In genomic region chr4:1864076-1865008, GRCh38 we compare ENCODE assay signal across 31 cellular contexts. TPM values are rescaled to one million over a fixed set of nuclear protein-coding genes. Genes with fewer than 3 reads are reported as not detected.
DNase-seq lines count a peak whose midpoint lies in the region; ATAC-seq and TF ChIP-seq lines count a peak whose summit lies in the region.
"Had no signal": no experiment of that assay in that cellular context is flagged by ENCODE, and none has a peak within 500 bp of the region (broad histone marks: within the 10 kb centered on the region; RNA-seq: fewer than 3 reads in every experiment).

No MANE protein-coding gene starts in this region.

- no peaks in the 10 kb centered on the region for H3K36me3 ChIP-seq in CD8-positive, alpha-beta T cell (ENCODE audit: insufficient read depth, low read length)
- H3K36me3 ChIP-seq in KMS-11 (ENCODE audit: insufficient read depth) = no peaks in the 10 kb centered on the region
- H3K36me3 ChIP-seq: BE2C, esophagus muscularis mucosa, heart right ventricle, suprapubic skin, upper lobe of left lung had no signal

- H3K27me3 Mint-ChIP-seq in CD8-positive, alpha-beta T cell (ENCODE audit: low read depth) = no peaks in the 10 kb centered on the region
- H3K27me3 Mint-ChIP-seq in brain = no peaks in the 10 kb centered on the region
- H3K27me3 Mint-ChIP-seq in naive thymus-derived CD8-positive, alpha-beta T cell = no peaks in the 10 kb centered on the region
- no peaks in the 10 kb centered on the region for H3K27me3 Mint-ChIP-seq in activated CD8-positive, alpha-beta memory T cell treated with anti-CD3 and anti-CD28 coated beads, Interleukin-2, amount 10 ng/mL, durations not matched to agents 7 days and 5 days

- TF ChIP-seq CTCF in CD8-positive, alpha-beta T cell (IDR thresholded peaks at IDR 0.05) = no peak
- TF ChIP-seq CTCF in KMS-11 (conservative IDR thresholded peaks at IDR 0.05; ENCODE audit: low read depth, low read length) = no peak
- no peak for TF ChIP-seq CTCF in brain (conservative IDR thresholded peaks at IDR 0.05)

- no peaks in the 10 kb centered on the region for H3K36me3 Mint-ChIP-seq in CD8-positive, alpha-beta T cell
- no peaks in the 10 kb centered on the region for H3K36me3 Mint-ChIP-seq in brain
- no peaks in the 10 kb centered on the region for H3K36me3 Mint-ChIP-seq in naive thymus-derived CD8-positive, alpha-beta T cell
- no peaks in the 10 kb centered on the region for H3K36me3 Mint-ChIP-seq in activated CD8-positive, alpha-beta memory T cell treated with anti-CD3 and anti-CD28 coated beads, Interleukin-2, amount 10 ng/mL, durations not matched to agents 7 days and 5 days
- H3K36me3 Mint-ChIP-seq: naive thymus-derived CD4-positive, alpha-beta T cell had no signal

- CTCF ChIA-PET in CD8-positive, alpha-beta T cell (lab: Charles Lee) = interaction anchor here (1.0 to 2.4 kb wide), 2 partner anchors 10 to 35 kb away, joined by 3 to 11 read pairs; no protein-coding TSS in a partner anchor
- CTCF ChIA-PET in activated CD8-positive, alpha-beta memory T cell treated with anti-CD3 and anti-CD28 coated beads, Interleukin-2, amount 10 ng/mL, durations not matched to agents 7 days and 5 days (lab: Charles Lee) = interaction anchor here (1.1 to 1.2 kb wide), 2 partner anchors 35 to 46 kb away, joined by 3 to 4 read pairs; no protein-coding TSS in a partner anchor

- H3K27ac Mint-ChIP-seq in CD8-positive, alpha-beta T cell = peak overlapping the region; percentile 70
- H3K27ac Mint-ChIP-seq in brain = peak overlapping the region in 3 of 5 experiments; percentile 24 to 96 (median 87)
- peak overlapping the region in 6 of 10 donors; percentile 36 to 97 (median 62) for H3K27ac Mint-ChIP-seq in naive thymus-derived CD8-positive, alpha-beta T cell
- no peak overlapping the region for H3K27ac Mint-ChIP-seq in activated CD8-positive, alpha-beta memory T cell treated with anti-CD3 and anti-CD28 coated beads, Interleukin-2, amount 10 ng/mL, durations not matched to agents 7 days and 5 days
- H3K27ac Mint-ChIP-seq: activated T-cell treated with anti-CD3 and anti-CD28 coated beads, Interleukin-2, amount 50 U/mL, for 24 hours had no signal

- H3K27me3 ChIP-seq in CD8-positive, alpha-beta T cell (ENCODE audit: insufficient read depth, low read length) = no peaks in the 10 kb centered on the region
- no peaks in the 10 kb centered on the region for H3K27me3 ChIP-seq in KMS-11 (ENCODE audit: insufficient read depth, low read depth)
- H3K27me3 ChIP-seq: BE2C, suprapubic skin had no signal

- no peaks in the 10 kb centered on the region for H3K9me3 ChIP-seq in CD8-positive, alpha-beta T cell (ENCODE audit: low read length)
- H3K9me3 ChIP-seq: BE2C, esophagus muscularis mucosa, heart right ventricle, suprapubic skin, upper lobe of left lung had no signal

- intact Hi-C loops in CD8-positive, alpha-beta T cell (cut with DNase I, micrococcal nuclease) = no loop called here

- POLR2A ChIA-PET in CD8-positive, alpha-beta T cell (lab: Charles Lee) = no interaction called here
- POLR2A ChIA-PET in naive thymus-derived CD8-positive, alpha-beta T cell (lab: Charles Lee) = interaction anchor here (1.0 kb wide), 1 partner anchor 9 kb away, joined by 3 read pairs; the partner anchor contains the start of gene LETM1

- no peak for DNase-seq in CD8-positive, alpha-beta T cell
- DNase-seq in naive thymus-derived CD8-positive, alpha-beta T cell = no peak
- no peak for DNase-seq in activated CD8-positive, alpha-beta memory T cell treated with anti-CD3 and anti-CD28 coated beads, Interleukin-2, amount 10 ng/mL, durations not matched to agents 7 days and 5 days
- DNase-seq in NCI-H2029 (lab: John Stamatoyannopoulos, UW) = no peak
- DNase-seq in effector CD8-positive, alpha-beta T cell (lab: John Stamatoyannopoulos, UW) = no peak
- DNase-seq: activated CD4-positive, alpha-beta T cell treated with anti-CD3 and anti-CD28 coated beads for 48 hours; activated effector memory CD4-positive, alpha-beta T cell treated with anti-CD3 and anti-CD28 coated beads, Interleukin-2, amount 50 U/mL, for 16 hours; activated T-cell treated with anti-CD3 and anti-CD28 coated beads, Interleukin-2, amount 50 U/mL, for 24 hours; BE2C; central memory CD4-positive, alpha-beta T cell; cortex of kidney; DMS79; foreskin fibroblast; GDM1; heart right ventricle; naive thymus-derived CD4-positive, alpha-beta T cell; NCI-H1105; NCI-H2029 treated with DMSO at 0.1 percent for 48 hours; NCI-H526; Right ventricle myocardium superior; stimulated activated CD4-positive, alpha-beta T cell treated with anti-CD3 and anti-CD28 coated beads, Interleukin-1b, Interleukin-23, amount 100 ng/mL, for 48 hours; stimulated activated naive CD4-positive, alpha-beta T cell treated with Interleukin-2 at 50 U/mL for 16 hours; T-helper 9 cell had no signal

- no peak overlapping the region for H2AFZ ChIP-seq in KMS-11 (ENCODE audit: low read depth)

- H3K4me1 ChIP-seq in CD8-positive, alpha-beta T cell (ENCODE audit: insufficient read depth, low read length) = peaks cover 30% of the 10 kb centered on the region
- H3K4me1 ChIP-seq in KMS-11 (ENCODE audit: low read depth, poor library complexity, severe bottlenecking) = peaks cover 8% of the 10 kb centered on the region

- H3K4me3 ChIP-seq in CD8-positive, alpha-beta T cell (ENCODE audit: low read depth, low read length) = no peak overlapping the region
- no peak overlapping the region for H3K4me3 ChIP-seq in KMS-11 (IDR thresholded peaks at IDR 0.05; ENCODE audit: insufficient read depth, low read depth, low read length)
- H3K4me3 ChIP-seq: esophagus muscularis mucosa, heart right ventricle, suprapubic skin, upper lobe of left lung had no signal

- peaks cover 24% of the 10 kb centered on the region for H3K4me1 Mint-ChIP-seq in CD8-positive, alpha-beta T cell (ENCODE audit: low read depth)
- H3K4me1 Mint-ChIP-seq in brain = peaks cover 38% of the 10 kb centered on the region
- peaks cover 15 to 32% (median 27%) of the 10 kb centered on the region in 4 donors for H3K4me1 Mint-ChIP-seq in naive thymus-derived CD8-positive, alpha-beta T cell
- H3K4me1 Mint-ChIP-seq in activated CD8-positive, alpha-beta memory T cell treated with anti-CD3 and anti-CD28 coated beads, Interleukin-2, amount 10 ng/mL, durations not matched to agents 7 days and 5 days = peaks cover 26% of the 10 kb centered on the region

- H3K9me3 Mint-ChIP-seq in CD8-positive, alpha-beta T cell = no peaks in the 10 kb centered on the region
- no peaks in the 10 kb centered on the region for H3K9me3 Mint-ChIP-seq in brain
- no peaks in the 10 kb centered on the region for H3K9me3 Mint-ChIP-seq in naive thymus-derived CD8-positive, alpha-beta T cell
- no peaks in the 10 kb centered on the region for H3K9me3 Mint-ChIP-seq in activated CD8-positive, alpha-beta memory T cell treated with anti-CD3 and anti-CD28 coated beads, Interleukin-2, amount 10 ng/mL, durations not matched to agents 7 days and 5 days (ENCODE audit: low read depth)
- H3K9me3 Mint-ChIP-seq: activated T-cell treated with anti-CD3 and anti-CD28 coated beads, Interleukin-2, amount 50 U/mL, for 24 hours had no signal

- H3K79me2 ChIP-seq in KMS-11 (ENCODE audit: insufficient read depth, low read depth) = peaks cover 90% of the 10 kb centered on the region

- H3K4me2 ChIP-seq in KMS-11 = no peak overlapping the region

- no peak overlapping the region for H3K27ac ChIP-seq in CD8-positive, alpha-beta T cell (ENCODE audit: low read depth, low read length)
- peak overlapping the region; percentile 23; the same call in 1 of the 2 replicates for H3K27ac ChIP-seq in KMS-11
- H3K27ac ChIP-seq: esophagus muscularis mucosa, heart right ventricle, suprapubic skin, upper lobe of left lung had no signal

- H3K9ac ChIP-seq in KMS-11 = no peak overlapping the region

- H3K4me3 Mint-ChIP-seq in CD8-positive, alpha-beta T cell = no peak overlapping the region
- H3K4me3 Mint-ChIP-seq in brain = peak overlapping the region in 3 of 5 experiments; percentile 14 to 73 (median 33)
- H3K4me3 Mint-ChIP-seq in naive thymus-derived CD8-positive, alpha-beta T cell = peak overlapping the region in 1 of 10 donors; percentile 45
- no peak overlapping the region for H3K4me3 Mint-ChIP-seq in activated CD8-positive, alpha-beta memory T cell treated with anti-CD3 and anti-CD28 coated beads, Interleukin-2, amount 10 ng/mL, durations not matched to agents 7 days and 5 days
- H3K4me3 Mint-ChIP-seq: activated T-cell treated with anti-CD3 and anti-CD28 coated beads, Interleukin-2, amount 50 U/mL, for 24 hours had no signal

- ATAC-seq in CD8-positive, alpha-beta T cell = no peak
- no peak for ATAC-seq in naive thymus-derived CD8-positive, alpha-beta T cell
- no peak for ATAC-seq in HG02642 (IDR thresholded peaks at IDR 0.05; ENCODE audit: poor library complexity, unreplicated experiment)
- ATAC-seq in activated CD8-positive, alpha-beta memory T cell treated with anti-CD3 and anti-CD28 coated beads, Interleukin-2, amount 10 ng/mL, durations not matched to agents 7 days and 5 days = no peak
- ATAC-seq: heart right ventricle; naive thymus-derived CD4-positive, alpha-beta T cell; Panc1; right cardiac atrium had no signal

- H4K20me1 ChIP-seq in KMS-11 (ENCODE audit: insufficient read depth) = peaks cover 10% of the 10 kb centered on the region; the same call in 1 of the 2 replicates

RNA-seq across cellular contexts. Expression of gene NSD2, which starts 6.9 kb away (rescaled TPM):
- total RNA-seq in CD8-positive, alpha-beta T cell = 10 to 100 TPM; 27.3 to 32.5 TPM
- 72.8 TPM for polyA plus RNA-seq in brain (ENCODE audit: insufficient read depth, low read depth, low replicate concordance)
- 10 to 100 TPM; 33.3 to 37.4 TPM for total RNA-seq in naive thymus-derived CD8-positive, alpha-beta T cell
- 1 to 10 TPM; 3.8 to 5.4 (median 3.9) TPM for polyA plus RNA-seq in naive thymus-derived CD8-positive, alpha-beta T cell
- total RNA-seq in activated CD8-positive, alpha-beta memory T cell treated with anti-CD3 and anti-CD28 coated beads, Interleukin-2, amount 10 ng/mL, durations not matched to agents 7 days and 5 days = 100 to 1,000 TPM; 263 to 367 TPM

RNA-seq across cellular contexts. Expression of gene LETM1, which starts 8.4 kb away (rescaled TPM):
- total RNA-seq in CD8-positive, alpha-beta T cell = 10 to 100 TPM; 22.7 to 25.9 TPM
- 16.8 TPM for polyA plus RNA-seq in brain (ENCODE audit: insufficient read depth, low read depth, low replicate concordance)
- 10 to 100 TPM; 39.5 to 41.9 TPM for total RNA-seq in naive thymus-derived CD8-positive, alpha-beta T cell
- polyA plus RNA-seq in naive thymus-derived CD8-positive, alpha-beta T cell = 10 to 100 TPM; 10.8 to 12.9 (median 11.1) TPM
- 10 to 100 TPM; 51.1 to 73.7 TPM for total RNA-seq in activated CD8-positive, alpha-beta memory T cell treated with anti-CD3 and anti-CD28 coated beads, Interleukin-2, amount 10 ng/mL, durations not matched to agents 7 days and 5 days

Comparison
In these comparisons a context has a peak if more than half of its experiments do, and no peak if none do; other contexts are left out.
1. H3K4me3 Mint-ChIP-seq: peak in brain (3 of 5); none in CD8-positive, alpha-beta T cell (single experiment) and activated CD8-positive, alpha-beta memory T cell treated with anti-CD3 and anti-CD28 coated beads, Interleukin-2, amount 10 ng/mL, durations not matched to agents 7 days and 5 days (single experiment).
2. RNA of gene NSD2, which starts 6.9 kb away (total RNA-seq): 263 to 367 TPM in activated CD8-positive, alpha-beta memory T cell treated with anti-CD3 and anti-CD28 coated beads, Interleukin-2, amount 10 ng/mL, durations not matched to agents 7 days and 5 days; 33.3 to 37.4 TPM in naive thymus-derived CD8-positive, alpha-beta T cell and 27.3 to 32.5 TPM in CD8-positive, alpha-beta T cell; every median in the first group is over 4 times any median in the second.